ENCODE assay signal across 1 cellular context in the genomic region with DNA sequence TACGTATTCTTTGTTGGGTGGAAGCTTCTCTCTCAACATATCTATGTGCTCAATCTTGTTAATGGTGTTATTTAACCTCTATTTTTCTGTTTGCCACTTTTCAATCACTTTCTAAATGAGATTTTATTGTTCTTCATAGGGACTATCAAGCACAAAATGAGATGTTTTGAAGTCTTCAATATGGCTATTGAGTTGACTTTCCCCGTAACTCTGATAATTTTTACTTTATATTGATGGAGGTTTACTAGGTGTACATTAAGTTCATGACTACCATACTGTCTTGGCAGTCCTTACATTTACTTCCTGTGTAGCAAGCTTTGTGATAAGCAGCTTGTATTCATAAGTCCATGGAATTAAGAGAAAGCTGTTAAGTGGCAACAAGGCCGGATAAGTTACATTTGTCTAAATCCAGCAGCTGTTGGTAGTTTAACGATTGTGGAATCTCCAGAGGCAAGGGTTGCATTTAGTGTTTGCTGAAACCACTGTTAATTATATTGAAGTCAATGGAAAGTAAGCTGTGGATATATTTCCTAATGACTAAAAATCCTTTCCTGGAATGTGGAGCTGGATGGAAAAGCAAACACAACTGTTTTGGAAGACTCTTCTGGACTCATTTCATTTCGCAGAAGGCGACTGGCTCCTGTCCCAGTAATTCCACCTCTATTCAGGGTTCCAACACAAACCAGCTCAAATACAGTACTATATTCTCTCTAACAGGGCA.
TF ChIP-seq lines count a peak whose summit lies in the region.

No MANE protein-coding gene starts in this region.

TF ChIP-seq in IMR-90, 13 proteins besides CTCF, POLR2A, EP300 and RAD21:
- TF ChIP-seq NFE2L2 (IDR thresholded peaks at IDR 0.05; ENCODE audit: low read depth, low read length) (no peak), MAZ (IDR thresholded peaks at IDR 0.05; ENCODE audit: borderline replicate concordance, low read depth, low read length) (no peak), CHD1 (IDR thresholded peaks at IDR 0.05; ENCODE audit: low read depth, low read length) (no peak), SMC3 (IDR thresholded peaks at IDR 0.05; ENCODE audit: low read depth, low read length) (no peak), CEBPB (IDR thresholded peaks at IDR 0.05; ENCODE audit: low read depth, low read length) (no peak)
